29 cellular contexts compared by ENCODE assay signal in genomic region chr4:169312690-169313422, GRCh38.
"Had no signal": no experiment of that assay in that cellular context is flagged by ENCODE, and none has a peak within 500 bp of the region (broad histone marks: within the 10 kb centered on the region; RNA-seq: fewer than 3 reads in every experiment).

No MANE protein-coding gene starts in this region.

- H3K27me3 Mint-ChIP-seq: progenitor cell of endocrine pancreas had no signal

- H3K27ac ChIP-seq: gastroesophageal sphincter, ovary, skin epidermis, thoracic aorta, upper lobe of left lung, vagina had no signal

- H3K27me3 ChIP-seq: gastroesophageal sphincter, ovary, upper lobe of left lung, vagina had no signal

- DNase-seq: activated CD4-positive, alpha-beta T cell treated with anti-CD3 and anti-CD28 coated beads for 36 hours; activated CD4-positive, CD25-positive, alpha-beta regulatory T cell; activated CD8-positive, alpha-beta memory T cell treated with anti-CD3 and anti-CD28 coated beads, Interleukin-2, amount 10 ng/mL, durations not matched to agents 7 days and 5 days; activated CD8-positive, alpha-beta T cell treated with anti-CD3 and anti-CD28 coated beads, Interleukin-2, amount 10 ng/mL, durations not matched to agents 7 days and 5 days; activated naive CD4-positive, alpha-beta T cell; activated T-cell treated with anti-CD3 and anti-CD28 coated beads, Interleukin-2, amount 50 U/mL, for 72 hours; anterior cingulate cortex; effector CD8-positive, alpha-beta T cell; hippocampal formation; immature natural killer cell; kidney glomerular epithelial cell; left ventricle myocardium inferior; ovary; stimulated activated CD4-positive, alpha-beta T cell treated with anti-CD3 and anti-CD28 coated beads, Interleukin-4, amount 100 ng/mL, for 24 hours; upper lobe of left lung had no signal

- H3K4me3 ChIP-seq: gastroesophageal sphincter, left ventricle myocardium inferior, lung, ovary, skin epidermis, thoracic aorta, upper lobe of left lung, vagina had no signal

- H3K4me1 Mint-ChIP-seq: activated CD4-positive, alpha-beta T cell treated with anti-CD3 and anti-CD28 coated beads for 36 hours; activated CD8-positive, alpha-beta memory T cell treated with anti-CD3 and anti-CD28 coated beads, Interleukin-2, amount 10 ng/mL, durations not matched to agents 7 days and 5 days; central memory CD8-positive, alpha-beta T cell; immature natural killer cell; stimulated activated effector memory CD8-positive, alpha-beta T cell treated with anti-CD3 and anti-CD28 coated beads, Interleukin-12 subunit alpha, Interleukin-12 subunit beta, amount 100 ng/mL, for 72 hours had no signal

- H3K4me3 Mint-ChIP-seq: activated CD4-positive, alpha-beta T cell treated with anti-CD3 and anti-CD28 coated beads for 36 hours; activated CD8-positive, alpha-beta memory T cell treated with anti-CD3 and anti-CD28 coated beads, Interleukin-2, amount 10 ng/mL, durations not matched to agents 7 days and 5 days; activated CD8-positive, alpha-beta T cell treated with anti-CD3 and anti-CD28 coated beads, Interleukin-2, amount 10 ng/mL, durations not matched to agents 7 days and 5 days; activated T-cell treated with anti-CD3 and anti-CD28 coated beads, Interleukin-2, amount 50 U/mL, for 72 hours; central memory CD8-positive, alpha-beta T cell; immature natural killer cell; nephron; stimulated activated effector memory CD8-positive, alpha-beta T cell treated with anti-CD3 and anti-CD28 coated beads, Interleukin-12 subunit alpha, Interleukin-12 subunit beta, amount 100 ng/mL, for 72 hours; stimulated activated naive CD8-positive, alpha-beta T cell treated with anti-CD3 and anti-CD28 coated beads, Interleukin-15, Interleukin-2, amounts not matched to agents 100 ng/mL and 50 ng/mL, for 24 hours had no signal

- ATAC-seq: activated CD4-positive, alpha-beta T cell treated with anti-CD3 and anti-CD28 coated beads for 36 hours; activated CD8-positive, alpha-beta memory T cell treated with anti-CD3 and anti-CD28 coated beads, Interleukin-2, amount 10 ng/mL, durations not matched to agents 7 days and 5 days; activated CD8-positive, alpha-beta T cell treated with anti-CD3 and anti-CD28 coated beads, Interleukin-2, amount 10 ng/mL, durations not matched to agents 7 days and 5 days; activated naive CD4-positive, alpha-beta T cell treated with anti-CD3 and anti-CD28 coated beads, Interleukin-2, amount 50 U/mL, for 72 hours; activated T-cell treated with anti-CD3 and anti-CD28 coated beads, Interleukin-2, amount 50 U/mL, for 72 hours; gastroesophageal sphincter; sciatic nerve; stimulated activated effector memory CD8-positive, alpha-beta T cell treated with anti-CD3 and anti-CD28 coated beads, Interleukin-12 subunit alpha, Interleukin-12 subunit beta, amount 100 ng/mL, for 72 hours had no signal

- H3K9me3 ChIP-seq: gastroesophageal sphincter, left ventricle myocardium inferior, ovary, thoracic aorta, upper lobe of left lung, vagina had no signal

- H3K36me3 ChIP-seq: gastroesophageal sphincter, left ventricle myocardium inferior, ovary, thoracic aorta, upper lobe of left lung, vagina had no signal

- FAIRE-seq: bronchial epithelial cell, endometrium had no signal

- H3K9me3 Mint-ChIP-seq: activated naive CD4-positive, alpha-beta T cell treated with anti-CD3 and anti-CD28 coated beads, Interleukin-2, amount 50 U/mL, for 72 hours; central memory CD8-positive, alpha-beta T cell; immature natural killer cell; stimulated activated effector memory CD8-positive, alpha-beta T cell treated with anti-CD3 and anti-CD28 coated beads, Interleukin-12 subunit alpha, Interleukin-12 subunit beta, amount 100 ng/mL, for 72 hours; stimulated activated naive CD8-positive, alpha-beta T cell treated with anti-CD3 and anti-CD28 coated beads, Interleukin-15, Interleukin-2, amounts not matched to agents 100 ng/mL and 50 ng/mL, for 24 hours had no signal

- H3K36me3 Mint-ChIP-seq: activated CD8-positive, alpha-beta memory T cell treated with anti-CD3 and anti-CD28 coated beads, Interleukin-2, amount 10 ng/mL, durations not matched to agents 7 days and 5 days; activated naive CD4-positive, alpha-beta T cell treated with anti-CD3 and anti-CD28 coated beads, Interleukin-2, amount 50 U/mL, for 72 hours; immature natural killer cell; stimulated activated effector memory CD8-positive, alpha-beta T cell treated with anti-CD3 and anti-CD28 coated beads, Interleukin-12 subunit alpha, Interleukin-12 subunit beta, amount 100 ng/mL, for 72 hours had no signal
